Comparison of ENCODE assay signal across 23 cellular contexts in the genomic region with DNA sequence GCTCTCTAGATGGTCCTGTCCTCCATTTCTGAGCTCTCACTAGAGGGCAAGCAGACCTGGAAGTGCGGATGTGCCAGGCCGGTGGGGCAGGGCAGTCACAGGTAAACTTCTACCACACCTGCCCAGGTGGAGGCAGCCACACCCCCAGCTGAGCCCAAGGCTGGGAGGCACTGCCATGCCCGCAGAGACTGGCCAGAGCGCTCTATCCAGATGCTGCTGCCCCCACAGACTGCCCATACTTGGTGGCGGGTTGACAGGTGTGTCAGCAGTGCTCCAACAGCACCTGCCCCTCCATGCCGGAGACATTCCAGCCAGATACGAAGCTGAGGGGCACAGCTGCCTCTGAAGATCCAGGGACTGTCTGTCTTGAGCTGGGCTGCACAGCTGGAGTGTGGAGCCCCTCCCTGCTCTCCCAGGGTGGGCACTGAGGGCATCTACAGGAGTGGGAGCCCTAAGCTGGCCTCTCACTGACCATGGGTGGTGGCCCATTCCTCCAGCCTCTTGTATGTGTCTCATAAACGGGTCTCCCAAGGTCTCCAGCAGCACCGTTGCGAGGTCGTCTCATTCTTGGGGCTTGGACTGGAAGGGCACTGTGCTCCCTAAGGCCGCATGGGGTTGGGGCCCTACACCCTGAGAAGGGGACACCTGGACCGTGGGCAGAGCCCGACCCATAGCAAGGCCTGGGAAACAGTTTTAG. TPM values are rescaled to one million over a fixed set of nuclear protein-coding genes. Genes with fewer than 3 reads are reported as not detected.
A peak's percentile ranks its signal among the peaks of the same experiment; 100 is the strongest.
DNase-seq lines count a peak whose midpoint lies in the region; ATAC-seq and TF ChIP-seq lines count a peak whose summit lies in the region.
"Had no signal": no experiment of that assay in that cellular context is flagged by ENCODE, and none has a peak within 500 bp of the region (broad histone marks: within the 10 kb centered on the region; RNA-seq: fewer than 3 reads in every experiment).

No MANE protein-coding gene starts in this region.

- H3K23ac ChIP-seq in IMR-90 (ENCODE audit: low read depth, low read length) (no peak overlapping the region), neuronal stem cell (ENCODE audit: low read depth, low read length, poor library complexity) (no peak overlapping the region)

- no TSS peak for BruUV-seq in IMR-90 (replicated peaks; lab: Mats Ljungman, UMichigan)

- H3K9ac ChIP-seq in IMR-90 (ENCODE audit: low read depth, low read length): no peak overlapping the region
- peak overlapping the region; percentile 70 for H3K9ac ChIP-seq in neuronal stem cell (ENCODE audit: low read depth, low read length, poor library complexity)

- POLR2A ChIA-PET in IMR-90 (lab: Charles Lee; ENCODE audit: unreplicated experiment): no interaction called here

- H2BK5ac ChIP-seq in IMR-90 (ENCODE audit: low read depth, low read length, poor library complexity, severe bottlenecking) (no peak overlapping the region), neuronal stem cell (ENCODE audit: low read length) (no peak overlapping the region)

- no peak overlapping the region for H4K8ac ChIP-seq in IMR-90 (ENCODE audit: low read depth in 2 of 2, low read length in 2 of 2)
- no peak overlapping the region for H4K8ac ChIP-seq in neuronal stem cell (ENCODE audit: low read depth, low read length)

- H3K27me3 ChIP-seq in IMR-90 (ENCODE audit: control insufficient read depth, insufficient read depth, low read length) (no peaks in the 10 kb centered on the region), neuronal stem cell (ENCODE audit: control insufficient read depth in 3 of 3, insufficient read depth in 3 of 3, low read depth in 1 of 3, low read length in 3 of 3) (no peaks in the 10 kb centered on the region), esophagus squamous epithelium (no peaks in the 10 kb centered on the region)
- H3K27me3 ChIP-seq: cardiac muscle cell, esophagus muscularis mucosa, gastroesophageal sphincter had no signal

- no peak overlapping the region for H3K56ac ChIP-seq in IMR-90 (ENCODE audit: extremely low read depth, insufficient read depth, low read length)

- H4K20me1 ChIP-seq in IMR-90 (ENCODE audit: insufficient read depth, low read length): peaks cover 8% of the 10 kb centered on the region

- intact Hi-C loops in IMR-90 (cut with micrococcal nuclease): no loop called here
- intact Hi-C loops in esophagus squamous epithelium (cut with DNase I): no loop called here

- H4K91ac ChIP-seq in IMR-90 (ENCODE audit: insufficient read depth, low read depth, low read length): no peak overlapping the region
- no peak overlapping the region for H4K91ac ChIP-seq in neuronal stem cell (ENCODE audit: low read depth, low read length, poor library complexity)

- DNase-seq in T-helper 1 cell (no peak), IMR-90 (no peak), endothelial cell (ENCODE audit: low spot score) (no peak), neuronal stem cell (ENCODE audit: low spot score) (no peak), esophagus squamous epithelium (lab: John Stamatoyannopoulos, UW) (no peak), C1 segment of cervical spinal cord (lab: John Stamatoyannopoulos, UW) (no peak)
- DNase-seq: activated CD4-positive, CD25-positive, alpha-beta regulatory T cell treated with anti-CD3 and anti-CD28 coated beads, Interleukin-2, amount 50 U/mL, for 72 hours; activated gamma-delta T cell treated with Interleukin-2 at 50 U/mL for 16 hours; kidney glomerular epithelial cell; NCI-H1092; NCI-H2081; NCI-H510A; stimulated activated CD4-positive, alpha-beta T cell treated with anti-CD3 and anti-CD28 coated beads, Interleukin-4, amount 100 ng/mL, for 1 hour had no signal

- no peaks in the 10 kb centered on the region for H3K9me3 ChIP-seq in IMR-90 (ENCODE audit: control insufficient read depth, insufficient read depth, low read length)
- no peaks in the 10 kb centered on the region for H3K9me3 ChIP-seq in neuronal stem cell (replicated peaks in 1 of 2; ENCODE audit: control insufficient read depth in 2 of 2, insufficient read depth in 1 of 2, low read depth in 1 of 2, low read length in 2 of 2)
- H3K9me3 ChIP-seq in esophagus squamous epithelium: no peaks in the 10 kb centered on the region
- H3K9me3 ChIP-seq: esophagus muscularis mucosa, gastroesophageal sphincter had no signal

- no peak overlapping the region for H3K27ac ChIP-seq in IMR-90 (ENCODE audit: insufficient read depth, low read length)
- H3K27ac ChIP-seq in neuronal stem cell (replicated peaks; ENCODE audit: low read length): no peak overlapping the region
- no peak overlapping the region for H3K27ac ChIP-seq in esophagus squamous epithelium
- H3K27ac ChIP-seq: 22Rv1, cardiac muscle cell, esophagus muscularis mucosa, gastroesophageal sphincter had no signal

- no peak for ATAC-seq in IMR-90 (ENCODE audit: low read depth)
- no peak for ATAC-seq in GM19324 (IDR thresholded peaks at IDR 0.05; ENCODE audit: low FRiP score, unreplicated experiment)
- ATAC-seq: gastroesophageal sphincter; HCT116; natural killer cell treated with Interleukin-12 subunit alpha and Interleukin-12 subunit beta and Interleukin-15 and Interleukin-18, amount 100 ng/mL, for 72 hours; SK-N-SH treated with all-trans-retinoic acid at 6 μM for 48 hours had no signal

- H2AFZ ChIP-seq in IMR-90 (replicated peaks; ENCODE audit: low read length, poor library complexity): no peak overlapping the region
- H2AFZ ChIP-seq in neuronal stem cell (ENCODE audit: low read length): no peak overlapping the region

- no peaks in the 10 kb centered on the region for H3K9me1 ChIP-seq in IMR-90 (ENCODE audit: insufficient read depth, low read length)

- H3K4me1 Mint-ChIP-seq in T-helper 1 cell treated with Interleukin-12 subunit alpha and Interleukin-12 subunit beta and Interleukin-4 antibody, amounts not matched to agents 30 μg/mL and 1 μg/mL, for 36 hours (ENCODE audit: low read depth): peaks cover 8% of the 10 kb centered on the region
- peaks cover 4% of the 10 kb centered on the region for H3K4me1 Mint-ChIP-seq in endothelial cell (ENCODE audit: unreplicated experiment)

- H3K79me1 ChIP-seq in IMR-90 (ENCODE audit: low read depth in 1 of 2, low read length in 2 of 2) (peaks cover 31 to 62% of the 10 kb centered on the region in 2 experiments), neuronal stem cell (ENCODE audit: low read depth, low read length) (peaks cover 6% of the 10 kb centered on the region)

- no peak for TF ChIP-seq RAD21 in IMR-90 (IDR thresholded peaks at IDR 0.05; ENCODE audit: low read length)

- H3K4ac ChIP-seq in IMR-90 (ENCODE audit: low read depth, low read length) (no peak overlapping the region), neuronal stem cell (ENCODE audit: low read length) (no peak overlapping the region)

- no peak overlapping the region for H4K5ac ChIP-seq in IMR-90 (ENCODE audit: low read depth, low read length)

- H3K4me1 ChIP-seq in IMR-90 (ENCODE audit: control insufficient read depth, insufficient read depth, low read length): no peaks in the 10 kb centered on the region
- H3K4me1 ChIP-seq in neuronal stem cell (ENCODE audit: control insufficient read depth in 2 of 2, insufficient read depth in 1 of 2, low read depth in 1 of 2, low read length in 2 of 2): peaks cover 0 to 5% of the 10 kb centered on the region in 2 donors
- no peaks in the 10 kb centered on the region for H3K4me1 ChIP-seq in esophagus squamous epithelium

- no peak overlapping the region for H3K14ac ChIP-seq in IMR-90 (replicated peaks; ENCODE audit: low read depth, low read length)
- H3K14ac ChIP-seq in neuronal stem cell (ENCODE audit: low read length): no peak overlapping the region

- no peak overlapping the region for H3K4me3 Mint-ChIP-seq in T-helper 1 cell treated with Interleukin-12 subunit alpha and Interleukin-12 subunit beta and Interleukin-4 antibody, amounts not matched to agents 30 μg/mL and 1 μg/mL, for 36 hours
- peak overlapping the region; percentile 51 for H3K4me3 Mint-ChIP-seq in endothelial cell (ENCODE audit: unreplicated experiment)
- H3K4me3 Mint-ChIP-seq: natural killer cell treated with Interleukin-12 subunit alpha and Interleukin-12 subunit beta and Interleukin-15 and Interleukin-18, amount 100 ng/mL, for 72 hours had no signal

- H2AK9ac ChIP-seq in IMR-90 (replicated peaks; ENCODE audit: low read depth, low read length, poor library complexity): peak overlapping the region; percentile 24

- H2BK15ac ChIP-seq in IMR-90 (ENCODE audit: low read depth, low read length): no peak overlapping the region
- no peak overlapping the region for H2BK15ac ChIP-seq in neuronal stem cell (ENCODE audit: low read length)

- in situ Hi-C loops in IMR-90 (cut with MboI; ENCODE audit: low sequenced_read_pairs): no loop called here

- 98% methylated on average over 9 of the region's 14 CpGs; no CpG with 5 or more reads in 1 of the 2 experiments for WGBS in IMR-90 (ENCODE audit: extremely low coverage in 2 of 2, insufficient read length in 1 of 2), 2 experiments
- WGBS in neuronal stem cell (ENCODE audit: extremely low coverage in 2 of 2, insufficient read length in 2 of 2, insufficient replicate concordance in 1 of 2), 2 donors: no CpG with 5 or more reads among the region's 14 CpGs
- WGBS in esophagus squamous epithelium, 2 donors: 57 to 75% methylated on average over 8 to 9 of the region's 14 CpGs

- H2AK5ac ChIP-seq in IMR-90 (ENCODE audit: low read depth, low read length): no peak overlapping the region
- H2AK5ac ChIP-seq in neuronal stem cell (ENCODE audit: low read depth, low read length): no peak overlapping the region

- TF ChIP-seq CTCF in IMR-90 (conservative IDR thresholded peaks at IDR 0.05; ENCODE audit: low read depth, low read length): no peak
- TF ChIP-seq CTCF in endothelial cell (IDR thresholded peaks at IDR 0.05; ENCODE audit: unreplicated experiment): no peak
- no peak for TF ChIP-seq CTCF in esophagus squamous epithelium (IDR thresholded peaks at IDR 0.05)

- H3K27me3 Mint-ChIP-seq in T-helper 1 cell treated with Interleukin-12 subunit alpha and Interleukin-12 subunit beta and Interleukin-4 antibody, amounts not matched to agents 30 μg/mL and 1 μg/mL, for 36 hours (ENCODE audit: low read depth): no peaks in the 10 kb centered on the region
- H3K27me3 Mint-ChIP-seq in endothelial cell (ENCODE audit: unreplicated experiment): peaks cover 29% of the 10 kb centered on the region
- H3K27me3 Mint-ChIP-seq: natural killer cell treated with Interleukin-12 subunit alpha and Interleukin-12 subunit beta and Interleukin-15 and Interleukin-18, amount 100 ng/mL, for 72 hours had no signal

- H3K4me2 ChIP-seq in IMR-90 (ENCODE audit: low read depth, low read length) (no peak overlapping the region), neuronal stem cell (ENCODE audit: insufficient read depth, low read length, poor library complexity, severe bottlenecking) (no peak overlapping the region)
- H3K4me2 ChIP-seq: smooth muscle cell had no signal

- H3K36me3 ChIP-seq in IMR-90 (ENCODE audit: control insufficient read depth, insufficient read depth, low read length) (peaks cover 93% of the 10 kb centered on the region), neuronal stem cell (replicated peaks in 1 of 2; ENCODE audit: control insufficient read depth in 2 of 2, insufficient read depth in 2 of 2, low read length in 2 of 2) (peaks cover 79 to 99% of the 10 kb centered on the region in 2 donors), esophagus squamous epithelium (peaks cover 43 to 100% (median 74%) of the 10 kb centered on the region in 3 donors)

- H3K4me3 ChIP-seq in IMR-90 (ENCODE audit: insufficient read depth, low read depth, low read length) (no peak overlapping the region), neuronal stem cell (ENCODE audit: low read length in 2 of 2) (no peak overlapping the region), esophagus squamous epithelium (no peak overlapping the region)
- H3K4me3 ChIP-seq: cardiac muscle cell, esophagus muscularis mucosa, gastroesophageal sphincter, smooth muscle cell had no signal

- H2BK120ac ChIP-seq in IMR-90 (ENCODE audit: low read depth, low read length) (no peak overlapping the region), neuronal stem cell (ENCODE audit: low read depth, low read length) (no peak overlapping the region)

- H3K36me3 Mint-ChIP-seq in T-helper 1 cell treated with Interleukin-12 subunit alpha and Interleukin-12 subunit beta and Interleukin-4 antibody, amounts not matched to agents 30 μg/mL and 1 μg/mL, for 36 hours (ENCODE audit: low read depth): peaks cover 36% of the 10 kb centered on the region
- H3K36me3 Mint-ChIP-seq in endothelial cell (ENCODE audit: low read depth, unreplicated experiment): peaks cover 28% of the 10 kb centered on the region

- peak overlapping the region; percentile 69 for H3K27ac Mint-ChIP-seq in T-helper 1 cell treated with Interleukin-12 subunit alpha and Interleukin-12 subunit beta and Interleukin-4 antibody, amounts not matched to agents 30 μg/mL and 1 μg/mL, for 36 hours
- H3K27ac Mint-ChIP-seq in endothelial cell (ENCODE audit: unreplicated experiment): no peak overlapping the region

- H3K18ac ChIP-seq in IMR-90 (ENCODE audit: low read depth, low read length) (no peak overlapping the region), neuronal stem cell (ENCODE audit: low read length) (no peak overlapping the region)

- no peak overlapping the region for H2BK12ac ChIP-seq in neuronal stem cell (ENCODE audit: low read length)

- TF ChIP-seq POLR2A in IMR-90 (IDR thresholded peaks at IDR 0.05; ENCODE audit: low read depth, low read length) (no peak), esophagus squamous epithelium (IDR thresholded peaks at IDR 0.05) (no peak)

- CTCF ChIA-PET in IMR-90 (lab: Yijun Ruan, JAX): no interaction called here

- no peak overlapping the region for H2BK20ac ChIP-seq in IMR-90 (ENCODE audit: low read depth, low read length)

- no peaks in the 10 kb centered on the region for H3K9me3 Mint-ChIP-seq in T-helper 1 cell treated with Interleukin-12 subunit alpha and Interleukin-12 subunit beta and Interleukin-4 antibody, amounts not matched to agents 30 μg/mL and 1 μg/mL, for 36 hours
- H3K9me3 Mint-ChIP-seq in endothelial cell (ENCODE audit: unreplicated experiment): no peaks in the 10 kb centered on the region
- H3K9me3 Mint-ChIP-seq: natural killer cell treated with Interleukin-12 subunit alpha and Interleukin-12 subunit beta and Interleukin-15 and Interleukin-18, amount 100 ng/mL, for 72 hours had no signal

- dilution Hi-C loops in IMR-90 (cut with HindIII; ENCODE audit: low sequenced_read_pairs, unreplicated experiment): no loop called here

RNA-seq across cellular contexts. Expression of gene PPIF, which starts 38.2 kb away (rescaled TPM):
- total RNA-seq in IMR-90 (2012; rRNA removed) (29.2 and 29.7 TPM in 2 replicates), endothelial cell (ENCODE audit: unreplicated experiment) (21.9 TPM), esophagus squamous epithelium (100 to 1,000 TPM in 1 of 4 donors, 10 to 100 TPM in 3; 40.2 to 141 (median 56.6) TPM)
- polyA plus RNA-seq in IMR-90 (2012; rRNA removed): 127 and 130 TPM in 2 replicates
- 113 and 150 TPM in 2 replicates for polyA plus RNA-seq in IMR-90 (2012; cell fraction: cytosol; rRNA removed)
- polyA plus RNA-seq in IMR-90 (2012; cell fraction: nucleus; rRNA removed; ENCODE audit: low replicate concordance): 205 and 248 TPM in 2 replicates
- polyA plus RNA-seq in neuronal stem cell (2013, experiment 1 of 2): 42.1 TPM
- polyA plus RNA-seq in neuronal stem cell (2013, experiment 2 of 2): 42.3 TPM
